2 cellular contexts compared by ENCODE assay signal in the genomic region with DNA sequence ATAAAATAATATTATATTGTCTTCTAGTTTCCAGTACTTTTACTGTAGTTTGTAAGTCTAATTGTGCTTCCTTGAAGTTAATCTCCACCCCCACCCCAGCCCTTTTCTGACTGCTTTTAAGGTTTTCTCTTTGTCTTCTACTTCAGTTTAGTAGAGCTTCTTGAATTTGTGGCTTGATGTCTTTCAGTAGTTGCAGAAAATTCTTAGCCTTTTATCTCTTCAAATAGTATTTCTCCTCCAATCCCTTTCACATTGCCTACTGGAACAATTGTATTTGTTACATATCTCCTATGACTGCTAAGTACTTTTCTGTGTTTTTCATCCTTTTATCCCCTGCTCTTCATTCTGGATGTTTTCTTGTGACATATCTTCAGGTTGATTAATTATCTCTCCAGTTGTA. TPM values are rescaled to one million over a fixed set of nuclear protein-coding genes. Genes with fewer than 3 reads are reported as not detected.
"Had no signal": no experiment of that assay in that cellular context is flagged by ENCODE, and none has a peak within 500 bp of the region (broad histone marks: within the 10 kb centered on the region; RNA-seq: fewer than 3 reads in every experiment).

No MANE protein-coding gene starts in this region.

RNA-seq across cellular contexts. Expression of a gene that starts 38.8 kb away (rescaled TPM):
- total RNA-seq: G401, GM12878 had no signal
